24 cellular contexts compared by ENCODE assay signal in the genomic region with DNA sequence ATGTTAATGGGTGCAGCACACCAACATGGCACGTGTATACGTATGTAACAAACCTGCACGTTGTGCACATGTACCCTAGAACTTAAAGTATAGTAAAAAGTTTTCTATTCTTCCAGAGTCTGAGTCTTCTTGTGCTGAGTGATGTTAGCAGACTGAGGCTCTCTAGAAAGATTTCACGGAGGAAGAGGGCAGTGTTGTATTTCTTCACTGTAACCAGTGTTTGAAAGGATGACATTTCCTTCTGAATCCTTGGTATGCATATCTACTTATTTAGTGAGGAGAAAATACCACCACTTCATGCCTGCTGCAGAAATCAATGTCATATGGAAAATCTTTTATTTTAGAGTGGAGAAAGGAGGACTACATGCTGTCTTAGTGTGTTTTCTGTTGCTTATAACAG.
DNase-seq lines count a peak whose midpoint lies in the region; FAIRE-seq and TF ChIP-seq lines count a peak whose summit lies in the region.
"Had no signal": no experiment of that assay in that cellular context is flagged by ENCODE, and none has a peak within 500 bp of the region (broad histone marks: within the 10 kb centered on the region; RNA-seq: fewer than 3 reads in every experiment).

No MANE protein-coding gene starts in this region.

- no peak overlapping the region for H3K14ac ChIP-seq in trophoblast cell (ENCODE audit: low read length)

- H3K36me3 Mint-ChIP-seq in chondrocyte (ENCODE audit: low read depth) (no peaks in the 10 kb centered on the region), nephron (ENCODE audit: low read depth) (no peaks in the 10 kb centered on the region)
- H3K36me3 Mint-ChIP-seq: CD8-positive, alpha-beta memory T cell had no signal

- no peak overlapping the region for H2AFZ ChIP-seq in trophoblast cell (ENCODE audit: insufficient read depth, low read length, poor library complexity)

- no peak overlapping the region for H2BK120ac ChIP-seq in trophoblast cell (ENCODE audit: insufficient read depth, low read length, poor library complexity)

- H3K27ac ChIP-seq in trophoblast cell (ENCODE audit: low read depth, low read length) = no peak overlapping the region
- H3K27ac ChIP-seq: C4-2B, SJSA1 had no signal

- no peak overlapping the region for H4K8ac ChIP-seq in trophoblast cell (ENCODE audit: low read depth, low read length)

- no peak overlapping the region for H4K91ac ChIP-seq in trophoblast cell (ENCODE audit: low read depth, low read length)

- H3K36me3 ChIP-seq in trophoblast cell (ENCODE audit: control insufficient read depth in 1 of 2, insufficient read depth in 2 of 2, low read length in 2 of 2) = no peaks in the 10 kb centered on the region
- H3K36me3 ChIP-seq: SJSA1 had no signal

- H2AK5ac ChIP-seq in trophoblast cell (ENCODE audit: low read length) = no peak overlapping the region

- no peak overlapping the region for H2BK5ac ChIP-seq in trophoblast cell (ENCODE audit: low read depth, low read length, poor library complexity)

- no peak overlapping the region for H3K27ac Mint-ChIP-seq in chondrocyte (ENCODE audit: unreplicated experiment)
- H3K27ac Mint-ChIP-seq in nephron = peak overlapping the region; percentile 3 to 42 (median 11)
- H3K27ac Mint-ChIP-seq: CD8-positive, alpha-beta memory T cell had no signal

- H3K9me3 Mint-ChIP-seq in chondrocyte (ENCODE audit: low read depth) (peaks cover 5% of the 10 kb centered on the region), nephron (no peaks in the 10 kb centered on the region)

- H3K4me1 Mint-ChIP-seq in chondrocyte (ENCODE audit: low read depth) (peaks cover 13% of the 10 kb centered on the region), nephron (peaks cover 9% of the 10 kb centered on the region)
- H3K4me1 Mint-ChIP-seq: CD8-positive, alpha-beta memory T cell had no signal

- no peak overlapping the region for H3K4ac ChIP-seq in trophoblast cell (ENCODE audit: low read depth, low read length)

- no peak overlapping the region for H3K4me2 ChIP-seq in trophoblast cell (ENCODE audit: low read length)

- no peaks in the 10 kb centered on the region for H3K27me3 ChIP-seq in trophoblast cell (ENCODE audit: insufficient read depth, low read length)

- no CpG with 5 or more reads among the region's 4 CpGs for WGBS in trophoblast cell (ENCODE audit: extremely low coverage, insufficient coverage, insufficient read length)

- H3K9ac ChIP-seq in trophoblast cell (ENCODE audit: low read length) = no peak overlapping the region

- H3K18ac ChIP-seq in trophoblast cell (ENCODE audit: low read length) = no peak overlapping the region

- no peaks in the 10 kb centered on the region for H3K79me1 ChIP-seq in trophoblast cell (ENCODE audit: low read length)

- FAIRE-seq in HTR-8/SVneo (lab: Jason Lieb, UNC) = no peak

- H3K23ac ChIP-seq in trophoblast cell (ENCODE audit: low read length) = no peak overlapping the region

- DNase-seq in AG08395 (ENCODE audit: low spot score) = peak; percentile 10
- peak; percentile 56 for DNase-seq in M059J (ENCODE audit: low read depth)
- DNase-seq in chondrocyte (ENCODE audit: low spot score) = no peak
- DNase-seq in glomerular visceral epithelial cell (ENCODE audit: extremely low spot score) = no peak
- no peak for DNase-seq in HTR-8/SVneo (ENCODE audit: insufficient read length, low spot score)
- no peak for DNase-seq in DMS53 treated with DMSO at 0.1 percent for 48 hours (lab: John Stamatoyannopoulos, UW; ENCODE audit: unreplicated experiment)
- no peak for DNase-seq in trophoblast cell
- DNase-seq: 8988T; Calu3; CD8-positive, alpha-beta memory T cell; EL; GF-D8; H7; Kasumi-1; NCI-H1092 treated with DMSO at 0.1 percent for 48 hours; NCI-H1436 treated with DMSO at 0.1 percent for 48 hours; NCI-H1930; NCI-H2171 treated with DMSO at 0.1 percent for 48 hours; NCI-H446; NCI-H526; OCI-M1 had no signal

- H3K9me3 ChIP-seq in trophoblast cell (ENCODE audit: insufficient read depth, low read depth, low read length) = no peaks in the 10 kb centered on the region
- H3K9me3 ChIP-seq: SJSA1 had no signal

- peak; percentile 44 for TF ChIP-seq CTCF in chondrocyte (IDR thresholded peaks at IDR 0.05)
- no peak for TF ChIP-seq CTCF in nephron (IDR thresholded peaks at IDR 0.05; ENCODE audit: unreplicated experiment in 3 of 3)

- H3K4me3 ChIP-seq in trophoblast cell (ENCODE audit: low read depth, low read length) = no peak overlapping the region
- H3K4me3 ChIP-seq: SJSA1 had no signal

- H3K27me3 Mint-ChIP-seq in chondrocyte (ENCODE audit: low read depth) = no peaks in the 10 kb centered on the region
- no peaks in the 10 kb centered on the region for H3K27me3 Mint-ChIP-seq in nephron (ENCODE audit: low read depth)
- H3K27me3 Mint-ChIP-seq: CD8-positive, alpha-beta memory T cell had no signal

- no peaks in the 10 kb centered on the region for H3K79me2 ChIP-seq in trophoblast cell (ENCODE audit: control insufficient read depth, insufficient read depth, low read length, poor library complexity)

- no peak overlapping the region for H4K12ac ChIP-seq in trophoblast cell (ENCODE audit: low read depth, low read length)

- no peak overlapping the region for H2BK12ac ChIP-seq in trophoblast cell (ENCODE audit: low read length)

- H3K4me3 Mint-ChIP-seq in chondrocyte (ENCODE audit: unreplicated experiment) (no peak overlapping the region), nephron (no peak overlapping the region)
- H3K4me3 Mint-ChIP-seq: CD8-positive, alpha-beta memory T cell had no signal

- no peaks in the 10 kb centered on the region for H3K4me1 ChIP-seq in trophoblast cell (ENCODE audit: control insufficient read depth in 1 of 2, insufficient read depth in 2 of 2, low read length in 2 of 2)
- H3K4me1 ChIP-seq: SJSA1 had no signal

Comparison
In these comparisons a context has a peak if more than half of its experiments do, and no peak if none do; other contexts are left out.
1. DNase-seq: peak in AG08395 (single experiment) and M059J (single experiment); none in chondrocyte (single experiment), glomerular visceral epithelial cell (single experiment), HTR-8/SVneo (single experiment), DMS53 treated with DMSO at 0.1 percent for 48 hours (single experiment) and trophoblast cell (0 of 2).